In genomic region chr3:31531992-31532586, GRCh38 we compare ENCODE assay signal across 1 cellular context.
TF ChIP-seq lines count a peak whose summit lies in the region.

No MANE protein-coding gene starts in this region.

TF ChIP-seq in K562, 482 proteins besides CTCF, POLR2A, EP300 and RAD21 (continued from another document and continues in another):
- peak; percentile 90 for TF ChIP-seq ZBTB9 (CRISPR knock-in tag; IDR thresholded peaks at IDR 0.05)
- TF ChIP-seq PHB (CRISPR knock-in tag; IDR thresholded peaks at IDR 0.05), result peak; percentile 83; the same call in 1 of the 2 replicates
- TF ChIP-seq ZC3H8 (IDR thresholded peaks at IDR 0.05), result no peak
- peak; percentile 71 for TF ChIP-seq TAF7 (tag; IDR thresholded peaks at IDR 0.05)
- peak; percentile 95; the same call in 1 of the 2 replicates for TF ChIP-seq CBFB (CRISPR knock-in tag; IDR thresholded peaks at IDR 0.05)
- TF ChIP-seq HMGXB4 (CRISPR knock-in tag; IDR thresholded peaks at IDR 0.05), result peak; percentile 82; the same call in 1 of the 2 replicates
- TF ChIP-seq NR4A1 (CRISPR knock-in tag; IDR thresholded peaks at IDR 0.05), result peak; percentile 51; the same call in 1 of the 2 replicates
- peak; percentile 85 for TF ChIP-seq NR4A1 (tag; IDR thresholded peaks at IDR 0.05)
- no peak for TF ChIP-seq CBX8 (IDR thresholded peaks at IDR 0.05; ENCODE audit: borderline replicate concordance, extremely low read depth, low read depth, low read length, poor library complexity, severe bottlenecking)
- TF ChIP-seq HNRNPLL (IDR thresholded peaks at IDR 0.05; ENCODE audit: low read depth, low read length, poor library complexity, severe bottlenecking), result peak; percentile 78
- peak; percentile 65 for TF ChIP-seq PHF20 (IDR thresholded peaks at IDR 0.05; ENCODE audit: partially characterized antibody)
- TF ChIP-seq KLF13 (tag; IDR thresholded peaks at IDR 0.05; ENCODE audit: borderline replicate concordance, low read depth), result 0 out of 2 replicates have a peak, but pooled peaks have one; percentile 10
- TF ChIP-seq PRPF4 (IDR thresholded peaks at IDR 0.05; ENCODE audit: insufficient read depth, low read depth, low read length, poor library complexity, severe bottlenecking), result peak; percentile 70
- TF ChIP-seq LCOR (CRISPR knock-in tag; IDR thresholded peaks at IDR 0.05), result peak; percentile 97
- TF ChIP-seq ZNF444 (CRISPR knock-in tag; IDR thresholded peaks at IDR 0.05), result peak; percentile 87
- peak; percentile 63; the same call in 1 of the 2 replicates for TF ChIP-seq CREB3L1 (IDR thresholded peaks at IDR 0.05; ENCODE audit: borderline replicate concordance, low read depth)
- TF ChIP-seq TSC22D4 (tag; IDR thresholded peaks at IDR 0.05), result no peak
- no peak for TF ChIP-seq GTF3C2 (IDR thresholded peaks at IDR 0.05; ENCODE audit: borderline replicate concordance, extremely low read depth, insufficient read length)
- TF ChIP-seq ZNF408 (CRISPR knock-in tag; IDR thresholded peaks at IDR 0.05; ENCODE audit: low read depth), result no peak
- peak; percentile 87 for TF ChIP-seq THAP12 (CRISPR knock-in tag; IDR thresholded peaks at IDR 0.05)
- TF ChIP-seq ZNF41 (CRISPR knock-in tag; conservative IDR thresholded peaks at IDR 0.05), result peak; percentile 51; the same call in 1 of the 2 replicates
- TF ChIP-seq HNRNPH1 (optimal IDR thresholded peaks at IDR 0.05; ENCODE audit: low read depth, low read length), result no peak
- no peak for TF ChIP-seq IFI16 (CRISPR knock-in tag; IDR thresholded peaks at IDR 0.05)
- TF ChIP-seq PML (IDR thresholded peaks at IDR 0.05; ENCODE audit: low read length), result peak; percentile 96
- TF ChIP-seq DMBX1 (CRISPR knock-in tag; IDR thresholded peaks at IDR 0.05; ENCODE audit: borderline replicate concordance), result peak; percentile 64; the same call in 1 of the 2 replicates
- TF ChIP-seq VEZF1 (CRISPR knock-in tag; IDR thresholded peaks at IDR 0.05), result peak; percentile 98
- no peak for TF ChIP-seq PTTG1 (tag; IDR thresholded peaks at IDR 0.05; ENCODE audit: low read depth)
- peak; percentile 82 for TF ChIP-seq RBBP5 (IDR thresholded peaks at IDR 0.05; ENCODE audit: borderline replicate concordance, insufficient read depth, low read length, poor library complexity, severe bottlenecking)
- peak; percentile 94 for TF ChIP-seq U2AF1 (optimal IDR thresholded peaks at IDR 0.05; ENCODE audit: low read depth, low read length)
- TF ChIP-seq ELF4 (CRISPR knock-in tag; IDR thresholded peaks at IDR 0.05), result peak; percentile 68
- TF ChIP-seq CCAR2 (IDR thresholded peaks at IDR 0.05; ENCODE audit: low read depth, low read length), result no peak
- peak; percentile 70; the same call in 1 of the 2 replicates for TF ChIP-seq CGGBP1 (CRISPR knock-in tag; IDR thresholded peaks at IDR 0.05)
- TF ChIP-seq ETV5 (CRISPR knock-in tag; IDR thresholded peaks at IDR 0.05; ENCODE audit: low read depth), result no peak; the same call in 1 of the 2 replicates
- TF ChIP-seq ARID1B (IDR thresholded peaks at IDR 0.05), result peak; percentile 68; the same call in 1 of the 2 replicates
- TF ChIP-seq ZFP30 (CRISPR knock-in tag; IDR thresholded peaks at IDR 0.05; ENCODE audit: borderline replicate concordance), result no peak
- TF ChIP-seq ZNF57 (CRISPR knock-in tag; IDR thresholded peaks at IDR 0.05), result peak; percentile 81; the same call in 1 of the 2 replicates
- no peak for TF ChIP-seq PTBP1 (IDR thresholded peaks at IDR 0.05; ENCODE audit: low read depth, low read length)
- TF ChIP-seq BMI1 (IDR thresholded peaks at IDR 0.05; ENCODE audit: low read length), result no peak
- peak; percentile 85; the same call in 1 of the 2 replicates for TF ChIP-seq OTX1 (CRISPR knock-in tag; IDR thresholded peaks at IDR 0.05)
- peak in 1 of 2 experiments; percentile 60; a peak in 2 of 4 replicates for TF ChIP-seq TRIM24 (IDR thresholded peaks at IDR 0.05)
- no peak for TF ChIP-seq ZNF3 (CRISPR knock-in tag; IDR thresholded peaks at IDR 0.05)
- TF ChIP-seq TARDBP (IDR thresholded peaks at IDR 0.05), result peak; percentile 84; the same call in 1 of the 2 replicates
- no peak for TF ChIP-seq ZNF785 (CRISPR knock-in tag; IDR thresholded peaks at IDR 0.05)
- TF ChIP-seq KDM1A (IDR thresholded peaks at IDR 0.05), result peak in 1 of 2 experiments; percentile 66; a peak in 2 of 4 replicates
- 0 out of 2 replicates have a peak, but pooled peaks have one; percentile 29 for TF ChIP-seq RBM14 (IDR thresholded peaks at IDR 0.05; ENCODE audit: borderline replicate concordance, insufficient read depth, low read depth, low read length)
- peak; percentile 81 for TF ChIP-seq MBD2 (IDR thresholded peaks at IDR 0.05; ENCODE audit: borderline replicate concordance, low read depth)
- peak; percentile 55; the same call in 1 of the 2 replicates for TF ChIP-seq ZNF436 (CRISPR knock-in tag; IDR thresholded peaks at IDR 0.05)
- TF ChIP-seq RFX5 (IDR thresholded peaks at IDR 0.05; ENCODE audit: low read depth, low read length), result no peak
- TF ChIP-seq ZFP91 (CRISPR knock-in tag; IDR thresholded peaks at IDR 0.05), result no peak
- peak; percentile 9; the same call in 1 of the 2 replicates for TF ChIP-seq MXI1 (IDR thresholded peaks at IDR 0.05; ENCODE audit: low read depth, low read length)
- TF ChIP-seq ZNF740 (CRISPR knock-in tag; IDR thresholded peaks at IDR 0.05), result peak; percentile 88
- peak in 1 of 2 experiments; percentile 89; a peak in 2 of 4 replicates for TF ChIP-seq ZNF740 (tag; IDR thresholded peaks at IDR 0.05)
- no peak for TF ChIP-seq ZNF384 (IDR thresholded peaks at IDR 0.05; ENCODE audit: low read depth, low read length)
- no peak for TF ChIP-seq NR0B1 (IDR thresholded peaks at IDR 0.05; ENCODE audit: partially characterized antibody)
- peak in 1 of 2 experiments; percentile 65; a peak in 1 of 4 replicates for TF ChIP-seq TEAD1 (CRISPR knock-in tag; IDR thresholded peaks at IDR 0.05)
- TF ChIP-seq POLR3A (IDR thresholded peaks at IDR 0.05; ENCODE audit: borderline replicate concordance, extremely low read depth, insufficient read depth, insufficient read length), result no peak
